Comparison of ENCODE assay signal across 1 cellular context in the genomic region with DNA sequence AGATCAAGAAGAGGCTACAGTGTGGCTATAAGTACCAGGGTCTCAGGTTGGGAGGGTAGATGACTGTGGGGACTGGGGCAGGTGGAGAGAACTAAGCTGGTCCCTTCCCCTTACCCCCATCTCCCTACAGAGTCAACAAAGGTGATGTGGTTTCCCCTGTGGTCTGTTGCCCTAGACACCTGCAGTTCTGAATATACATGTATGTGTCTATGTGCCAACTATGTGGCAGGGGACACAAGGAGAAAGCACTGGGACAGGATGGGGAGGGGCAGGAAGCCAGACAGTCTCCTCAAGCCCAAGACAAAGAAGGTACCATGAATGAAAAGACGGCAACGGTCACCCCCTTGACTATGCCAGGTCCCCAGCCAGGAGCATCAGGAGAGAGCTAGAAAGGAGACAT.
TF ChIP-seq lines count a peak whose summit lies in the region.

No MANE protein-coding gene starts in this region.

TF ChIP-seq in A549, 52 proteins besides CTCF, POLR2A, EP300 and RAD21 (continued from another document):
- TF ChIP-seq REST (IDR thresholded peaks at IDR 0.05) = no peak
- TF ChIP-seq, protein P1, sequence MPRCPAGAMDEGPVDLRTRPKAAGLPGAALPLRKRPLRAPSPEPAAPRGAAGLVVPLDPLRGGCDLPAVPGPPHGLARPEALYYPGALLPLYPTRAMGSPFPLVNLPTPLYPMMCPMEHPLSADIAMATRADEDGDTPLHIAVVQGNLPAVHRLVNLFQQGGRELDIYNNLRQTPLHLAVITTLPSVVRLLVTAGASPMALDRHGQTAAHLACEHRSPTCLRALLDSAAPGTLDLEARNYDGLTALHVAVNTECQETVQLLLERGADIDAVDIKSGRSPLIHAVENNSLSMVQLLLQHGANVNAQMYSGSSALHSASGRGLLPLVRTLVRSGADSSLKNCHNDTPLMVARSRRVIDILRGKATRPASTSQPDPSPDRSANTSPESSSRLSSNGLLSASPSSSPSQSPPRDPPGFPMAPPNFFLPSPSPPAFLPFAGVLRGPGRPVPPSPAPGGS (IDR thresholded peaks at IDR 0.05) = no peak
- no peak for TF ChIP-seq ZNF302 (CRISPR knock-in tag; IDR thresholded peaks at IDR 0.05)
- TF ChIP-seq, protein P2, sequence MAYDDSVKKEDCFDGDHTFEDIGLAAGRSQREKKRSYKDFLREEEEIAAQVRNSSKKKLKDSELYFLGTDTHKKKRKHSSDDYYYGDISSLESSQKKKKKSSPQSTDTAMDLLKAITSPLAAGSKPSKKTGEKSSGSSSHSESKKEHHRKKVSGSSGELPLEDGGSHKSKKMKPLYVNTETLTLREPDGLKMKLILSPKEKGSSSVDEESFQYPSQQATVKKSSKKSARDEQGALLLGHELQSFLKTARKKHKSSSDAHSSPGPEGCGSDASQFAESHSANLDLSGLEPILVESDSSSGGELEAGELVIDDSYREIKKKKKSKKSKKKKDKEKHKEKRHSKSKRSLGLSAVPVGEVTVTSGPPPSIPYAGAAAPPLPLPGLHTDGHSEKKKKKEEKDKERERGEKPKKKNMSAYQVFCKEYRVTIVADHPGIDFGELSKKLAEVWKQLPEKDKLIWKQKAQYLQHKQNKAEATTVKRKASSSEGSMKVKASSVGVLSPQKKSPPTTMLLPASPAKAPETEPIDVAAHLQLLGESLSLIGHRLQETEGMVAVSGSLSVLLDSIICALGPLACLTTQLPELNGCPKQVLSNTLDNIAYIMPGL (CRISPR knock-in tag; IDR thresholded peaks at IDR 0.05; ENCODE audit: borderline replicate concordance) = no peak
- no peak for TF ChIP-seq RNF2 (IDR thresholded peaks at IDR 0.05; ENCODE audit: borderline replicate concordance, low read depth)
- TF ChIP-seq KDM5A (IDR thresholded peaks at IDR 0.05) = no peak
- TF ChIP-seq ESRRA (IDR thresholded peaks at IDR 0.05; ENCODE audit: borderline replicate concordance, low read length) = no peak
- TF ChIP-seq, protein P3, sequence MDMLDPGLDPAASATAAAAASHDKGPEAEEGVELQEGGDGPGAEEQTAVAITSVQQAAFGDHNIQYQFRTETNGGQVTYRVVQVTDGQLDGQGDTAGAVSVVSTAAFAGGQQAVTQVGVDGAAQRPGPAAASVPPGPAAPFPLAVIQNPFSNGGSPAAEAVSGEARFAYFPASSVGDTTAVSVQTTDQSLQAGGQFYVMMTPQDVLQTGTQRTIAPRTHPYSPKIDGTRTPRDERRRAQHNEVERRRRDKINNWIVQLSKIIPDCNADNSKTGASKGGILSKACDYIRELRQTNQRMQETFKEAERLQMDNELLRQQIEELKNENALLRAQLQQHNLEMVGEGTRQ (IDR thresholded peaks at IDR 0.05) = no peak
- TF ChIP-seq, protein P4, sequence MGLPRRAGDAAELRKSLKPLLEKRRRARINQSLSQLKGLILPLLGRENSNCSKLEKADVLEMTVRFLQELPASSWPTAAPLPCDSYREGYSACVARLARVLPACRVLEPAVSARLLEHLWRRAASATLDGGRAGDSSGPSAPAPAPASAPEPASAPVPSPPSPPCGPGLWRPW (IDR thresholded peaks at IDR 0.05) = no peak
- TF ChIP-seq EHMT2 (IDR thresholded peaks at IDR 0.05; ENCODE audit: low read depth) = no peak
